In genomic region chr11:102566112-102566511, GRCh38 we compare ENCODE assay signal across 31 cellular contexts. TPM values are rescaled to one million over a fixed set of nuclear protein-coding genes. Genes with fewer than 3 reads are reported as not detected.
A peak's percentile ranks its signal among the peaks of the same experiment; 100 is the strongest.
DNase-seq lines count a peak whose midpoint lies in the region; ATAC-seq, FAIRE-seq and TF ChIP-seq lines count a peak whose summit lies in the region.
"Had no signal": no experiment of that assay in that cellular context is flagged by ENCODE, and none has a peak within 500 bp of the region (broad histone marks: within the 10 kb centered on the region; RNA-seq: fewer than 3 reads in every experiment).

No MANE protein-coding gene starts in this region.

- FAIRE-seq in HTR-8/SVneo (lab: Jason Lieb, UNC): peak; percentile 42
- no peak for FAIRE-seq in small intestine (lab: Jason Lieb, UNC)
- FAIRE-seq: A549, GM12878, GM19239 had no signal

- H3T11ph ChIP-seq in H9 (ENCODE audit: low read length): no peak overlapping the region

- no peaks in the 10 kb centered on the region for H3K79me1 ChIP-seq in H9 (ENCODE audit: insufficient read depth, low read depth, low read length, poor library complexity, severe bottlenecking)

- H3K4me2 ChIP-seq in H9 (ENCODE audit: insufficient read depth, insufficient read length, low read length): no peak overlapping the region
- H3K4me2 ChIP-seq: A549, BLaER1 had no signal

- H2AK5ac ChIP-seq in H9 (ENCODE audit: insufficient read length, low read length): no peak overlapping the region

- ATAC-seq in left colon: peak; percentile 49
- ATAC-seq in activated naive CD8-positive, alpha-beta T cell treated with anti-CD3 and anti-CD28 coated beads, Interleukin-2, amount 50 U/mL, for 24 hours: no peak
- ATAC-seq: A549, GM12878 had no signal

- H3K4me1 ChIP-seq in small intestine (ENCODE audit: control insufficient read depth in 2 of 2, insufficient read depth in 1 of 2, low read depth in 1 of 2, low read length in 1 of 2) (peaks cover 0 to 3% of the 10 kb centered on the region in 2 donors), H9 (ENCODE audit: insufficient read depth, low read length) (no peaks in the 10 kb centered on the region)
- H3K4me1 ChIP-seq: BE2C had no signal

- WGBS in small intestine, 3 donors: 8 to 50% (median 33%) methylated on average over 1 of the region's 1 CpG
- WGBS in H9 (ENCODE audit: extremely low coverage, insufficient read length, low lambda C conversion rate): no CpG with 5 or more reads among the region's 1 CpG

- no peaks in the 10 kb centered on the region for H3K9me3 ChIP-seq in small intestine (ENCODE audit: control insufficient read depth, low read depth)
- peaks cover 14% of the 10 kb centered on the region for H3K9me3 ChIP-seq in H9 (ENCODE audit: control insufficient read depth, low read depth, low read length)
- H3K9me3 ChIP-seq: BE2C had no signal

- H3K27me3 Mint-ChIP-seq in activated naive CD4-positive, alpha-beta T cell treated with anti-CD3 and anti-CD28 coated beads, Interleukin-2, amount 50 U/mL, for 24 hours: no peaks in the 10 kb centered on the region
- no peaks in the 10 kb centered on the region for H3K27me3 Mint-ChIP-seq in H9 (ENCODE audit: low read depth)
- no peaks in the 10 kb centered on the region for H3K27me3 Mint-ChIP-seq in activated naive CD8-positive, alpha-beta T cell treated with anti-CD3 and anti-CD28 coated beads, Interleukin-2, amount 50 U/mL, for 24 hours

- H2BK12ac ChIP-seq in H9 (ENCODE audit: insufficient read length, low read depth, low read length): no peak overlapping the region

- peaks cover 8% of the 10 kb centered on the region for H3K36me3 Mint-ChIP-seq in activated naive CD4-positive, alpha-beta T cell treated with anti-CD3 and anti-CD28 coated beads, Interleukin-2, amount 50 U/mL, for 24 hours
- H3K36me3 Mint-ChIP-seq in H9 (ENCODE audit: insufficient read depth in 1 of 3, low read depth in 3 of 3): peaks cover 16 to 36% (median 31%) of the 10 kb centered on the region in 3 experiments
- H3K36me3 Mint-ChIP-seq in activated naive CD8-positive, alpha-beta T cell treated with anti-CD3 and anti-CD28 coated beads, Interleukin-2, amount 50 U/mL, for 24 hours (ENCODE audit: low read depth): peaks cover 4% of the 10 kb centered on the region

- H3K23me2 ChIP-seq in H9 (ENCODE audit: insufficient read length, low read depth, low read length, poor library complexity, severe bottlenecking): no peaks in the 10 kb centered on the region

- no peak overlapping the region for H4K91ac ChIP-seq in H9 (ENCODE audit: insufficient read length, low read depth, low read length)

- no peak overlapping the region for H2BK15ac ChIP-seq in H9 (ENCODE audit: low read depth, low read length)

- DNase-seq in activated naive CD4-positive, alpha-beta T cell treated with Interleukin-2 at 50 U/mL for 16 hours: no peak
- no peak for DNase-seq in HTR-8/SVneo (ENCODE audit: insufficient read length, low spot score)
- DNase-seq in left colon: no peak
- DNase-seq in small intestine: peak; percentile 61
- DNase-seq in H9: no peak
- no peak for DNase-seq in activated T-cell treated with anti-CD3 and anti-CD28 coated beads for 4 hours
- DNase-seq in activated naive CD8-positive, alpha-beta T cell treated with anti-CD3 and anti-CD28 coated beads, Interleukin-2, amount 50 U/mL, for 24 hours: no peak
- DNase-seq: AML-193; BE2C; C1 segment of cervical spinal cord; CD4-positive, alpha-beta memory T cell; CD4-positive, CD25-positive, alpha-beta regulatory T cell; CD8-positive, alpha-beta memory T cell; COR-L47; DMS 273 treated with DMSO at 0.1 percent for 48 hours; DMS153; DMS53; DMS79; DND-41; EL; GDM1 had no signal

- peak overlapping the region; percentile 35 for H3K27ac Mint-ChIP-seq in activated naive CD4-positive, alpha-beta T cell treated with anti-CD3 and anti-CD28 coated beads, Interleukin-2, amount 50 U/mL, for 24 hours
- no peak overlapping the region; a peak in 1 of 7 replicates for H3K27ac Mint-ChIP-seq in H9
- no peak overlapping the region for H3K27ac Mint-ChIP-seq in activated naive CD8-positive, alpha-beta T cell treated with anti-CD3 and anti-CD28 coated beads, Interleukin-2, amount 50 U/mL, for 24 hours
- H3K27ac Mint-ChIP-seq: CD14-positive monocyte; CD4-positive, alpha-beta memory T cell; CD4-positive, CD25-positive, alpha-beta regulatory T cell had no signal

- H2BK120ac ChIP-seq in H9 (ENCODE audit: low read depth, low read length, poor library complexity, severe bottlenecking): no peak overlapping the region

- H3K27me3 ChIP-seq in small intestine (ENCODE audit: control insufficient read depth in 2 of 2, insufficient read depth in 2 of 2, low read length in 2 of 2): no peaks in the 10 kb centered on the region
- H3K27me3 ChIP-seq in H9 (ENCODE audit: insufficient read depth, low read length): no peaks in the 10 kb centered on the region
- H3K27me3 ChIP-seq: BLaER1 had no signal

- H3K4me3 Mint-ChIP-seq in activated naive CD4-positive, alpha-beta T cell treated with anti-CD3 and anti-CD28 coated beads, Interleukin-2, amount 50 U/mL, for 24 hours: no peak overlapping the region
- no peak overlapping the region for H3K4me3 Mint-ChIP-seq in H9
- no peak overlapping the region for H3K4me3 Mint-ChIP-seq in activated naive CD8-positive, alpha-beta T cell treated with anti-CD3 and anti-CD28 coated beads, Interleukin-2, amount 50 U/mL, for 24 hours
- H3K4me3 Mint-ChIP-seq: CD14-positive monocyte; CD4-positive, alpha-beta memory T cell; CD4-positive, CD25-positive, alpha-beta regulatory T cell; CD8-positive, alpha-beta memory T cell had no signal

- H3K14ac ChIP-seq in H9 (ENCODE audit: insufficient read depth, low read length): no peak overlapping the region

- H3K4ac ChIP-seq in H9 (ENCODE audit: low read depth, low read length): no peak overlapping the region

- no peak overlapping the region for H2BK20ac ChIP-seq in H9 (ENCODE audit: low read depth, low read length, poor library complexity, severe bottlenecking)

- H4K5ac ChIP-seq in H9 (ENCODE audit: insufficient read length, low read depth, low read length): no peak overlapping the region

- no peak overlapping the region for H3K56ac ChIP-seq in H9 (ENCODE audit: insufficient read length, low read depth, low read length)

- no peak overlapping the region for H3K23ac ChIP-seq in H9 (ENCODE audit: insufficient read length, low read depth, low read length)

- H3K4me1 Mint-ChIP-seq in activated naive CD4-positive, alpha-beta T cell treated with anti-CD3 and anti-CD28 coated beads, Interleukin-2, amount 50 U/mL, for 24 hours: peaks cover 28% of the 10 kb centered on the region
- H3K4me1 Mint-ChIP-seq in H9: no peaks in the 10 kb centered on the region
- peaks cover 30% of the 10 kb centered on the region for H3K4me1 Mint-ChIP-seq in activated naive CD8-positive, alpha-beta T cell treated with anti-CD3 and anti-CD28 coated beads, Interleukin-2, amount 50 U/mL, for 24 hours

- H3K27ac ChIP-seq in small intestine (ENCODE audit: low read depth in 1 of 2, low read length in 1 of 2): no peak overlapping the region
- no peak overlapping the region for H3K27ac ChIP-seq in H9 (ENCODE audit: insufficient read length, low read depth, low read length)
- H3K27ac ChIP-seq: 22Rv1, BLaER1 had no signal

- H3K36me3 ChIP-seq in small intestine (ENCODE audit: control insufficient read depth in 2 of 2, insufficient read depth in 2 of 2, low read length in 2 of 2): no peaks in the 10 kb centered on the region
- H3K36me3 ChIP-seq: BE2C had no signal

- H3K18ac ChIP-seq in H9 (ENCODE audit: insufficient read length, low read depth, low read length): no peak overlapping the region

- TF ChIP-seq CTCF in H9 (conservative IDR thresholded peaks at IDR 0.05): no peak

- H3K4me3 ChIP-seq in small intestine (ENCODE audit: low read depth in 1 of 2, low read length in 2 of 2): no peak overlapping the region
- H3K4me3 ChIP-seq: A549, BLaER1, GM12878 had no signal

- no peak overlapping the region for H3K9ac ChIP-seq in H9 (ENCODE audit: extremely low read depth, insufficient read length, low read length)
- H3K9ac ChIP-seq: BLaER1 had no signal

- H2BK5ac ChIP-seq in H9 (ENCODE audit: insufficient read length, low read length): no peak overlapping the region

- H4K20me1 ChIP-seq in H9 (ENCODE audit: control insufficient read depth, insufficient read depth, insufficient read length): no peaks in the 10 kb centered on the region
- H4K20me1 ChIP-seq: BLaER1 had no signal

- intact Hi-C loops in left colon (cut with DNase I, micrococcal nuclease): no loop called here

- no peak overlapping the region for H2AFZ ChIP-seq in H9 (ENCODE audit: low read length)

- peaks cover 12% of the 10 kb centered on the region for H3K9me3 Mint-ChIP-seq in activated naive CD4-positive, alpha-beta T cell treated with anti-CD3 and anti-CD28 coated beads, Interleukin-2, amount 50 U/mL, for 24 hours
- H3K9me3 Mint-ChIP-seq in H9: peaks cover 33 to 40% of the 10 kb centered on the region in 2 experiments
- peaks cover 23% of the 10 kb centered on the region for H3K9me3 Mint-ChIP-seq in activated naive CD8-positive, alpha-beta T cell treated with anti-CD3 and anti-CD28 coated beads, Interleukin-2, amount 50 U/mL, for 24 hours

- H4K8ac ChIP-seq in H9 (replicated peaks; ENCODE audit: insufficient read length, low read depth, low read length): no peak overlapping the region

- no peaks in the 10 kb centered on the region for H3K79me2 ChIP-seq in H9 (ENCODE audit: insufficient read depth, low read length)

RNA-seq across cellular contexts. Expression of gene MMP7, which starts 35.6 kb away (rescaled TPM):
- total RNA-seq in left colon (not detected), H9 (2021) (not detected in 2 replicates)
- under 1 TPM in 1 of 3 donors, not detected in 2; 0.36 TPM for polyA plus RNA-seq in small intestine
- total RNA-seq: CD4-positive, alpha-beta memory T cell; CD4-positive, CD25-positive, alpha-beta regulatory T cell; CD8-positive, alpha-beta memory T cell; G401 had no signal
- polyA plus RNA-seq: CD14-positive monocyte; CD4-positive, alpha-beta memory T cell; CD8-positive, alpha-beta memory T cell had no signal

RNA-seq across cellular contexts. Expression of gene MMP20, which starts 59.0 kb away (rescaled TPM):
- total RNA-seq in left colon (not detected), H9 (2021) (not detected in 2 replicates)
- not detected for polyA plus RNA-seq in small intestine
- total RNA-seq: A172; CD4-positive, alpha-beta memory T cell; CD4-positive, CD25-positive, alpha-beta regulatory T cell; CD8-positive, alpha-beta memory T cell; Daoy; G401 had no signal
- polyA plus RNA-seq: A549; CD14-positive monocyte; CD4-positive, alpha-beta memory T cell; CD4-positive, CD25-positive, alpha-beta regulatory T cell; CD8-positive, alpha-beta memory T cell had no signal
